ENCODE assay signal across 21 cellular contexts in genomic region chr16:51854401-51854951, GRCh38.
"Had no signal": no experiment of that assay in that cellular context is flagged by ENCODE, and none has a peak within 500 bp of the region (broad histone marks: within the 10 kb centered on the region; RNA-seq: fewer than 3 reads in every experiment).

No MANE protein-coding gene starts in this region.

- H3K4me1 ChIP-seq: right atrium auricular region, suprapubic skin, transverse colon, uterus had no signal

- ATAC-seq: activated CD8-positive, alpha-beta T cell treated with anti-CD3 and anti-CD28 coated beads, Interleukin-2, amount 10 ng/mL, durations not matched to agents 7 days and 5 days; left lobe of liver had no signal

- DNase-seq: activated CD4-positive, alpha-beta T cell treated with anti-CD3 and anti-CD28 coated beads, Interleukin-2, amount 10 ng/mL, durations not matched to agents 24 days and 14 days; activated CD4-positive, CD25-positive, alpha-beta regulatory T cell; activated CD8-positive, alpha-beta T cell treated with anti-CD3 and anti-CD28 coated beads, Interleukin-2, amount 10 ng/mL, durations not matched to agents 7 days and 5 days; activated naive CD4-positive, alpha-beta T cell treated with anti-CD3 and anti-CD28 coated beads for 36 hours; activated T-cell treated with anti-CD3 and anti-CD28 coated beads, Interleukin-2, amount 50 U/mL, for 24 hours; central memory CD4-positive, alpha-beta T cell; dorsolateral prefrontal cortex; kidney; stimulated activated CD4-positive, alpha-beta T cell treated with anti-CD3 and anti-CD28 coated beads, Interleukin-2, amount 100 ng/mL, for 48 hours; T-helper 9 cell; transverse colon; uterus had no signal

- H3K27me3 Mint-ChIP-seq: activated CD4-positive, alpha-beta T cell treated with anti-CD3 and anti-CD28 coated beads, Interleukin-2, amount 10 ng/mL, durations not matched to agents 24 days and 14 days; activated T-cell treated with anti-CD3 and anti-CD28 coated beads, Interleukin-2, amount 50 U/mL, for 24 hours; stimulated activated naive CD8-positive, alpha-beta T cell treated with anti-CD3 and anti-CD28 coated beads, Interleukin-15, Interleukin-2, amounts not matched to agents 100 ng/mL and 50 ng/mL, for 24 hours had no signal

- H3K27me3 ChIP-seq: right atrium auricular region, suprapubic skin, transverse colon, uterus had no signal

- H3K4me3 ChIP-seq: dorsolateral prefrontal cortex, right atrium auricular region, skin epidermis, suprapubic skin, transverse colon, uterus had no signal

- H3K27ac Mint-ChIP-seq: activated CD4-positive, alpha-beta T cell treated with anti-CD3 and anti-CD28 coated beads, Interleukin-2, amount 10 ng/mL, durations not matched to agents 24 days and 14 days; activated CD8-positive, alpha-beta T cell treated with anti-CD3 and anti-CD28 coated beads, Interleukin-2, amount 10 ng/mL, durations not matched to agents 7 days and 5 days; activated naive CD4-positive, alpha-beta T cell treated with anti-CD3 and anti-CD28 coated beads for 36 hours; activated T-cell treated with anti-CD3 and anti-CD28 coated beads, Interleukin-2, amount 50 U/mL, for 24 hours; activated T-helper 2 cell treated with anti-CD3 and anti-CD28 coated beads, Interferon-gamma antibody, Interleukin-2, Interleukin-4, amounts not matched to agents 10 μg/mL and 5 μg/mL and 100 μg/mL, durations not matched to agents 14 hours and 24 hours and 36 hours; brain; progenitor cell of endocrine pancreas; stimulated activated naive CD8-positive, alpha-beta T cell treated with anti-CD3 and anti-CD28 coated beads, Interleukin-15, Interleukin-2, amounts not matched to agents 100 ng/mL and 50 ng/mL, for 24 hours had no signal

- H3K36me3 ChIP-seq: right atrium auricular region, suprapubic skin, transverse colon, uterus had no signal

- H3K36me3 Mint-ChIP-seq: brain had no signal

- H3K27ac ChIP-seq: dorsolateral prefrontal cortex, right atrium auricular region, skin epidermis, suprapubic skin, transverse colon, uterus had no signal

- H3K9me3 ChIP-seq: suprapubic skin, transverse colon, uterus had no signal

- H3K4me1 Mint-ChIP-seq: brain had no signal

- H3K9me3 Mint-ChIP-seq: activated CD4-positive, alpha-beta T cell treated with anti-CD3 and anti-CD28 coated beads, Interleukin-2, amount 10 ng/mL, durations not matched to agents 24 days and 14 days had no signal

- H3K4me3 Mint-ChIP-seq: activated CD4-positive, alpha-beta T cell treated with anti-CD3 and anti-CD28 coated beads, Interleukin-2, amount 10 ng/mL, durations not matched to agents 24 days and 14 days; activated CD8-positive, alpha-beta T cell treated with anti-CD3 and anti-CD28 coated beads, Interleukin-2, amount 10 ng/mL, durations not matched to agents 7 days and 5 days; activated naive CD4-positive, alpha-beta T cell treated with anti-CD3 and anti-CD28 coated beads for 36 hours; activated T-cell treated with anti-CD3 and anti-CD28 coated beads, Interleukin-2, amount 50 U/mL, for 24 hours; brain; neural crest cell; stimulated activated naive CD8-positive, alpha-beta T cell treated with anti-CD3 and anti-CD28 coated beads, Interleukin-15, Interleukin-2, amounts not matched to agents 100 ng/mL and 50 ng/mL, for 24 hours had no signal
